9 cellular contexts compared by ENCODE assay signal in genomic region chr5:108345541-108346171, GRCh38. TPM values are rescaled to one million over a fixed set of nuclear protein-coding genes. Genes with fewer than 3 reads are reported as not detected.
DNase-seq lines count a peak whose midpoint lies in the region; ATAC-seq and TF ChIP-seq lines count a peak whose summit lies in the region.
"Had no signal": no experiment of that assay in that cellular context is flagged by ENCODE, and none has a peak within 500 bp of the region (broad histone marks: within the 10 kb centered on the region; RNA-seq: fewer than 3 reads in every experiment).

No MANE protein-coding gene starts in this region.

- no peak overlapping the region for H3K27ac ChIP-seq in mammary epithelial cell (ENCODE audit: insufficient read depth, low read depth, low read length)
- no peak overlapping the region for H3K27ac ChIP-seq in mesendoderm (ENCODE audit: low read depth, low read length)
- H3K27ac ChIP-seq in WERI-Rb-1 = no peak overlapping the region
- H3K27ac ChIP-seq: HL-60 had no signal

- H3K36me3 ChIP-seq in mammary epithelial cell (ENCODE audit: insufficient read depth, low read length) (peaks cover 5% of the 10 kb centered on the region), mesendoderm (ENCODE audit: control insufficient read depth, insufficient read depth, low read length) (no peaks in the 10 kb centered on the region), WERI-Rb-1 (no peaks in the 10 kb centered on the region)

- H4K8ac ChIP-seq in mesendoderm (ENCODE audit: low read depth, low read length) = no peak overlapping the region

- peak; percentile 61 for ATAC-seq in HG03108 (IDR thresholded peaks at IDR 0.05; ENCODE audit: unreplicated experiment)

- no peak overlapping the region for H2BK5ac ChIP-seq in mesendoderm (ENCODE audit: low read length)

- intact Hi-C loops in mammary epithelial cell (cut with micrococcal nuclease) = loop anchor here (1.0 to 10.0 kb wide), 2 partner anchors 85 to 671 kb away; partner anchors contain the start of gene EFNA5

- BruUV-seq in mammary epithelial cell (replicated peaks; lab: Mats Ljungman, UMichigan) = no TSS peak

- H3K18ac ChIP-seq in mesendoderm (ENCODE audit: low read length) = no peak overlapping the region

- H4K5ac ChIP-seq in mesendoderm (ENCODE audit: low read length) = no peak overlapping the region

- H3K9ac ChIP-seq in mammary epithelial cell (ENCODE audit: insufficient read depth, low read length) (no peak overlapping the region), mesendoderm (ENCODE audit: low read length) (no peak overlapping the region)

- H3K4ac ChIP-seq in mesendoderm (ENCODE audit: low read depth, low read length) = no peak overlapping the region

- no peaks in the 10 kb centered on the region for H3K79me1 ChIP-seq in mesendoderm (ENCODE audit: low read length)

- no peak overlapping the region for H2AK5ac ChIP-seq in mesendoderm (ENCODE audit: low read length)

- dilution Hi-C loops in mammary epithelial cell (cut with HindIII; ENCODE audit: low sequenced_read_pairs) = no loop called here

- no peak overlapping the region for H3K23ac ChIP-seq in mesendoderm (ENCODE audit: low read length)

- DNase-seq in AG09319 (ENCODE audit: extremely low read depth, low read depth) (no peak), GM13977 (ENCODE audit: low spot score) (peak; percentile 14), NCI-H446 (lab: John Stamatoyannopoulos, UW) (peak; percentile 22 to 47), mammary epithelial cell (peak; percentile 28), mesendoderm (peak; percentile 53), HuH-7.5 (ENCODE audit: low spot score) (no peak), WERI-Rb-1 (no peak)

- H3K9me3 ChIP-seq in mammary epithelial cell (replicated peaks; ENCODE audit: insufficient read depth, low read length) = no peaks in the 10 kb centered on the region
- H3K9me3 ChIP-seq in WERI-Rb-1 (ENCODE audit: severe bottlenecking) = no peaks in the 10 kb centered on the region

- TF ChIP-seq CTCF in AG09319 (IDR thresholded peaks at IDR 0.05; ENCODE audit: low read depth, low read length) (peak; percentile 24), GM13977 (IDR thresholded peaks at IDR 0.05; ENCODE audit: extremely low read depth, insufficient read depth, missing control alignments) (peak; percentile 45), mammary epithelial cell (conservative IDR thresholded peaks at IDR 0.05 in 1 of 2, IDR thresholded peaks at IDR 0.05 in 1 of 2; ENCODE audit: extremely low read depth in 1 of 2, insufficient read depth in 1 of 2, low read depth in 1 of 2, low read length in 2 of 2) (peak; percentile 27 to 34), WERI-Rb-1 (IDR thresholded peaks at IDR 0.05; ENCODE audit: low read depth, low read length) (no peak)

- 92% methylated on average over 2 of the region's 2 CpGs for WGBS in mammary epithelial cell (ENCODE audit: low coverage, missing lambda C conversion rate)
- 100% methylated on average over 1 of the region's 2 CpGs for WGBS in mesendoderm (ENCODE audit: extremely low coverage, insufficient coverage, low lambda C conversion rate)

- CTCF ChIA-PET in mammary epithelial cell (lab: Charles Lee; ENCODE audit: low non-redundant PET) = interaction anchor here (0.6 to 1.1 kb wide), 2 partner anchors 85 to 195 kb away, joined by 5 to 9 read pairs; no protein-coding TSS in a partner anchor

- no peak overlapping the region for H2BK15ac ChIP-seq in mesendoderm (replicated peaks; ENCODE audit: low read depth)

- H3K56ac ChIP-seq in mesendoderm (ENCODE audit: low read length) = no peak overlapping the region

- H2AFZ ChIP-seq in mammary epithelial cell (ENCODE audit: low read depth, low read length) = no peak overlapping the region

- no peak overlapping the region for H3K4me3 ChIP-seq in mammary epithelial cell (replicated peaks in 1 of 3; ENCODE audit: insufficient read depth in 1 of 3, low read depth in 2 of 3, low read length in 3 of 3)
- no peak overlapping the region for H3K4me3 ChIP-seq in mesendoderm (ENCODE audit: low read length)
- H3K4me3 ChIP-seq in WERI-Rb-1 (ENCODE audit: low read depth, low read length) = no peak overlapping the region

- no peaks in the 10 kb centered on the region for H4K20me1 ChIP-seq in mammary epithelial cell (ENCODE audit: insufficient read depth, low read length)

- in situ Hi-C loops in GM13977 (cut with MboI; ENCODE audit: low pct_unique_long_range_greater_than_20kb, low sequenced_read_pairs, unreplicated experiment) (no loop called here), mammary epithelial cell (cut with MboI; ENCODE audit: low sequenced_read_pairs in 2 of 2) (loop anchor here in 1 of 2 donors (10.0 kb wide), 1 partner anchor 81 kb away; no protein-coding TSS in a partner anchor)

- H3K79me2 ChIP-seq in mammary epithelial cell (ENCODE audit: insufficient read depth, low read length) (no peaks in the 10 kb centered on the region), mesendoderm (ENCODE audit: control insufficient read depth, insufficient read depth, low read length) (no peaks in the 10 kb centered on the region)

- H3K4me2 ChIP-seq in mammary epithelial cell (ENCODE audit: insufficient read depth, low read depth, low read length) (no peak overlapping the region), mesendoderm (ENCODE audit: low read length) (no peak overlapping the region)

- H3K4me1 ChIP-seq in mammary epithelial cell (ENCODE audit: insufficient read depth, low read length) (no peaks in the 10 kb centered on the region), mesendoderm (ENCODE audit: control insufficient read depth, low read depth, low read length) (no peaks in the 10 kb centered on the region)

- no peaks in the 10 kb centered on the region for H3K27me3 ChIP-seq in mammary epithelial cell (ENCODE audit: insufficient read depth, low read length)
- H3K27me3 ChIP-seq in mesendoderm (ENCODE audit: insufficient read depth, low read length, poor library complexity) = no peaks in the 10 kb centered on the region
- no peaks in the 10 kb centered on the region for H3K27me3 ChIP-seq in WERI-Rb-1 (ENCODE audit: insufficient read depth, low read depth, severe bottlenecking)

- no peak overlapping the region for H2BK120ac ChIP-seq in mesendoderm (ENCODE audit: low read depth, low read length)

RNA-seq across cellular contexts. Expression of gene FBXL17, which starts 36.2 kb away (rescaled TPM):
- total RNA-seq in mammary epithelial cell = 10 to 100 TPM; 10.6 to 14.8 TPM
- 3.4 TPM for polyA plus RNA-seq in mammary epithelial cell
- 0.36 TPM for polyA minus RNA-seq in mammary epithelial cell
- 1.7 TPM for polyA plus RNA-seq in mesendoderm (2013, experiment 1 of 2)
- 1.8 TPM for polyA plus RNA-seq in mesendoderm (2013, experiment 2 of 2)

Comparison
In these comparisons a context has a peak if more than half of its experiments do, and no peak if none do; other contexts are left out.
1. DNase-seq: peak in GM13977 (single experiment), NCI-H446 (2 of 2), mammary epithelial cell (single experiment) and mesendoderm (single experiment); none in AG09319 (single experiment), HuH-7.5 (single experiment) and WERI-Rb-1 (single experiment).